Comparison of ENCODE assay signal across 13 cellular contexts in the genomic region with DNA sequence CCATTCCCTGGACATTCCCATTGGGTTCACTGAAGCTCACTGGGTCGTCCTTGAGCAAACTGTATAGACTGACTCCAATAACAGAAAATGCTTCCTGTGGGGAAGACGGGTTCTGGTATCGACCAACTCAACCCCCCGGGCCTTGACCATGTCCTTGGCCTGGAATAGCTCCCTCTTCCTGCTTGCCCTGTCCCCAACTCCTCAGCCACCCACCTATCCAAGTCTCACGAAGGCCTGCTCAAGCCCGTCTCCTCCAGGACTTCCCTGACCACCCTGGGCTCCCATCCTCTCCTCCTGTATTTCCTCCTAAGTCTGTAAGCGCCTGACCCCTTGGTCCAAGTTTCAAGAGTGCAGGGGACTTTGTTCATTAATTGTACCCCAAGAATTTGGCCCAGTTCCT. TPM values are rescaled to one million over a fixed set of nuclear protein-coding genes. Genes with fewer than 3 reads are reported as not detected.
DNase-seq lines count a peak whose midpoint lies in the region; ATAC-seq and TF ChIP-seq lines count a peak whose summit lies in the region.
"Had no signal": no experiment of that assay in that cellular context is flagged by ENCODE, and none has a peak within 500 bp of the region (broad histone marks: within the 10 kb centered on the region; RNA-seq: fewer than 3 reads in every experiment).

No MANE protein-coding gene starts in this region.

- peak overlapping the region; percentile 85 for H3K27ac Mint-ChIP-seq in CD4-positive, alpha-beta T cell
- H3K27ac Mint-ChIP-seq in central memory CD8-positive, alpha-beta T cell (ENCODE audit: low read depth) = peak overlapping the region; percentile 69
- peak overlapping the region in 1 of 2 donors; percentile 8 for H3K27ac Mint-ChIP-seq in natural killer cell treated with Interleukin-12 subunit alpha and Interleukin-12 subunit beta and Interleukin-15 and Interleukin-18, amount 100 ng/mL, for 72 hours
- no peak overlapping the region for H3K27ac Mint-ChIP-seq in stimulated activated naive CD8-positive, alpha-beta T cell treated with anti-CD3 and anti-CD28 coated beads, Interleukin-15, amount 100 ng/mL, for 72 hours

- peaks cover 18% of the 10 kb centered on the region for H3K36me3 Mint-ChIP-seq in CD4-positive, alpha-beta T cell (ENCODE audit: low read depth)
- H3K36me3 Mint-ChIP-seq in central memory CD8-positive, alpha-beta T cell (ENCODE audit: insufficient read depth) = peaks cover 16% of the 10 kb centered on the region
- H3K36me3 Mint-ChIP-seq in natural killer cell treated with Interleukin-12 subunit alpha and Interleukin-12 subunit beta and Interleukin-15 and Interleukin-18, amount 100 ng/mL, for 72 hours = no peaks in the 10 kb centered on the region

- intact Hi-C loops in CD4-positive, alpha-beta T cell (cut with DNase I, micrococcal nuclease) = loop anchor here in 1 of 2 experiments (10.0 kb wide), 1 partner anchor 799 kb away; no protein-coding TSS in a partner anchor

- no peak for DNase-seq in CD4-positive, alpha-beta T cell
- DNase-seq in central memory CD8-positive, alpha-beta T cell (ENCODE audit: low spot score in 2 of 2) = no peak
- no peak for DNase-seq in natural killer cell treated with Interleukin-12 subunit alpha and Interleukin-12 subunit beta and Interleukin-15 and Interleukin-18, amount 100 ng/mL, for 72 hours (ENCODE audit: low spot score)
- no peak for DNase-seq in NCI-H1694 (lab: John Stamatoyannopoulos, UW)
- DNase-seq in stimulated activated naive CD8-positive, alpha-beta T cell treated with anti-CD3 and anti-CD28 coated beads, Interleukin-15, amount 100 ng/mL, for 72 hours = no peak
- DNase-seq in activated CD4-positive, alpha-beta T cell treated with anti-CD3 and anti-CD28 coated beads, Interleukin-2, amount 50 U/mL, for 48 hours = no peak
- DNase-seq: activated CD4-positive, alpha-beta T cell treated with anti-CD3 and anti-CD28 coated beads, Interleukin-2, amount 10 ng/mL, durations not matched to agents 7 days and 5 days; C1 segment of cervical spinal cord; head of caudate nucleus; NCI-H2107; stimulated activated CD4-positive, alpha-beta T cell treated with anti-CD3 and anti-CD28 coated beads, Interleukin-4, amount 100 ng/mL, for 24 hours had no signal

- peak overlapping the region; percentile 86 for H3K4me3 Mint-ChIP-seq in CD4-positive, alpha-beta T cell
- peak overlapping the region; percentile 61 for H3K4me3 Mint-ChIP-seq in central memory CD8-positive, alpha-beta T cell
- H3K4me3 Mint-ChIP-seq in natural killer cell treated with Interleukin-12 subunit alpha and Interleukin-12 subunit beta and Interleukin-15 and Interleukin-18, amount 100 ng/mL, for 72 hours = peak overlapping the region; percentile 32
- no peak overlapping the region for H3K4me3 Mint-ChIP-seq in stimulated activated naive CD8-positive, alpha-beta T cell treated with anti-CD3 and anti-CD28 coated beads, Interleukin-15, amount 100 ng/mL, for 72 hours

- H3K9me3 ChIP-seq in CD4-positive, alpha-beta T cell (ENCODE audit: control insufficient read depth, low read length) = no peaks in the 10 kb centered on the region
- H3K9me3 ChIP-seq in HUES6 (ENCODE audit: control insufficient read depth, insufficient read depth, low read depth, low read length) = no peaks in the 10 kb centered on the region

- peak overlapping the region; percentile 49; the same call in 1 of the 2 replicates for H3K4me3 ChIP-seq in HUES6 (ENCODE audit: low read depth, low read length)

- H3K9me3 Mint-ChIP-seq in CD4-positive, alpha-beta T cell = no peaks in the 10 kb centered on the region
- no peaks in the 10 kb centered on the region for H3K9me3 Mint-ChIP-seq in central memory CD8-positive, alpha-beta T cell
- no peaks in the 10 kb centered on the region for H3K9me3 Mint-ChIP-seq in natural killer cell treated with Interleukin-12 subunit alpha and Interleukin-12 subunit beta and Interleukin-15 and Interleukin-18, amount 100 ng/mL, for 72 hours
- no peaks in the 10 kb centered on the region for H3K9me3 Mint-ChIP-seq in stimulated activated naive CD8-positive, alpha-beta T cell treated with anti-CD3 and anti-CD28 coated beads, Interleukin-15, amount 100 ng/mL, for 72 hours
- H3K9me3 Mint-ChIP-seq: activated CD4-positive, alpha-beta T cell treated with anti-CD3 and anti-CD28 coated beads, Interleukin-2, amount 10 ng/mL, durations not matched to agents 7 days and 5 days had no signal

- POLR2A ChIA-PET in CD4-positive, alpha-beta T cell (lab: Charles Lee) = interaction anchor here (1.4 to 2.6 kb wide), 3 partner anchors 10 to 38 kb away, joined by 3 to 20 read pairs (median 3); no protein-coding TSS in a partner anchor

- no peak overlapping the region for H3K27ac ChIP-seq in CD4-positive, alpha-beta T cell (ENCODE audit: low read depth, low read length)
- H3K27ac ChIP-seq in HUES6 (ENCODE audit: low read depth, low read length) = peak overlapping the region; percentile 100

- H3K4me1 Mint-ChIP-seq in CD4-positive, alpha-beta T cell (ENCODE audit: low read depth) = peaks cover 23% of the 10 kb centered on the region
- peaks cover 21% of the 10 kb centered on the region for H3K4me1 Mint-ChIP-seq in central memory CD8-positive, alpha-beta T cell
- H3K4me1 Mint-ChIP-seq in natural killer cell treated with Interleukin-12 subunit alpha and Interleukin-12 subunit beta and Interleukin-15 and Interleukin-18, amount 100 ng/mL, for 72 hours (ENCODE audit: low read depth in 2 of 2) = peaks cover 13 to 16% of the 10 kb centered on the region in 2 donors
- H3K4me1 Mint-ChIP-seq in stimulated activated naive CD8-positive, alpha-beta T cell treated with anti-CD3 and anti-CD28 coated beads, Interleukin-15, amount 100 ng/mL, for 72 hours = peaks cover 33% of the 10 kb centered on the region

- H3K9ac ChIP-seq in HUES6 (ENCODE audit: low read length) = peak overlapping the region; percentile 100

- H3K36me3 ChIP-seq in HUES6 (ENCODE audit: control insufficient read depth, insufficient read depth, low read length) = peaks cover 7% of the 10 kb centered on the region

- H3K27me3 ChIP-seq in CD4-positive, alpha-beta T cell (ENCODE audit: control insufficient read depth, insufficient read depth, low read length) = no peaks in the 10 kb centered on the region
- no peaks in the 10 kb centered on the region for H3K27me3 ChIP-seq in HUES6 (ENCODE audit: control insufficient read depth, insufficient read depth, low read length)

- ATAC-seq in CD4-positive, alpha-beta T cell (ENCODE audit: poor library complexity) = no peak
- no peak for ATAC-seq in central memory CD8-positive, alpha-beta T cell (replicated peaks; ENCODE audit: extremely low read depth, poor library complexity, severe bottlenecking)
- ATAC-seq in natural killer cell treated with Interleukin-12 subunit alpha and Interleukin-12 subunit beta and Interleukin-15 and Interleukin-18, amount 100 ng/mL, for 72 hours = no peak
- no peak for ATAC-seq in stimulated activated naive CD8-positive, alpha-beta T cell treated with anti-CD3 and anti-CD28 coated beads, Interleukin-15, amount 100 ng/mL, for 72 hours
- no peak for ATAC-seq in HG03095 (IDR thresholded peaks at IDR 0.05; ENCODE audit: unreplicated experiment)

- H3K4me1 ChIP-seq in HUES6 (ENCODE audit: control insufficient read depth, insufficient read depth, low read length) = peaks cover 33% of the 10 kb centered on the region

- CTCF ChIA-PET in CD4-positive, alpha-beta T cell (lab: Charles Lee) = interaction anchor here (0.7 kb wide), 1 partner anchor 38 kb away, joined by 3 read pairs; no protein-coding TSS in a partner anchor

- TF ChIP-seq CTCF in CD4-positive, alpha-beta T cell (IDR thresholded peaks at IDR 0.05) = no peak

- H3K27me3 Mint-ChIP-seq in CD4-positive, alpha-beta T cell = no peaks in the 10 kb centered on the region
- H3K27me3 Mint-ChIP-seq in central memory CD8-positive, alpha-beta T cell = no peaks in the 10 kb centered on the region
- H3K27me3 Mint-ChIP-seq in natural killer cell treated with Interleukin-12 subunit alpha and Interleukin-12 subunit beta and Interleukin-15 and Interleukin-18, amount 100 ng/mL, for 72 hours = no peaks in the 10 kb centered on the region
- no peaks in the 10 kb centered on the region for H3K27me3 Mint-ChIP-seq in stimulated activated naive CD8-positive, alpha-beta T cell treated with anti-CD3 and anti-CD28 coated beads, Interleukin-15, amount 100 ng/mL, for 72 hours
- H3K27me3 Mint-ChIP-seq: activated CD4-positive, alpha-beta T cell treated with anti-CD3 and anti-CD28 coated beads, Interleukin-2, amount 10 ng/mL, durations not matched to agents 7 days and 5 days had no signal

RNA-seq across cellular contexts. Expression of a gene that starts 2.8 kb away (rescaled TPM):
- total RNA-seq in CD4-positive, alpha-beta T cell = 100 to 1,000 TPM; 102 to 107 TPM
- total RNA-seq in natural killer cell treated with Interleukin-12 subunit alpha and Interleukin-12 subunit beta and Interleukin-15 and Interleukin-18, amount 100 ng/mL, for 72 hours = 100 to 1,000 TPM; 151 to 556 TPM

RNA-seq across cellular contexts. Expression of a gene that starts 14.9 kb away (rescaled TPM):
- total RNA-seq in CD4-positive, alpha-beta T cell = 10 to 100 TPM; 22.0 to 23.9 TPM
- total RNA-seq in natural killer cell treated with Interleukin-12 subunit alpha and Interleukin-12 subunit beta and Interleukin-15 and Interleukin-18, amount 100 ng/mL, for 72 hours = 10 to 100 TPM; 15.9 to 20.9 TPM

Comparison
In these comparisons a context has a peak if more than half of its experiments do, and no peak if none do; other contexts are left out.
1. H3K27ac Mint-ChIP-seq: peak in CD4-positive, alpha-beta T cell (single experiment) and central memory CD8-positive, alpha-beta T cell (single experiment); none in stimulated activated naive CD8-positive, alpha-beta T cell treated with anti-CD3 and anti-CD28 coated beads, Interleukin-15, amount 100 ng/mL, for 72 hours (0 of 2).
2. H3K4me3 Mint-ChIP-seq: peak in CD4-positive, alpha-beta T cell (single experiment), central memory CD8-positive, alpha-beta T cell (single experiment) and natural killer cell treated with Interleukin-12 subunit alpha and Interleukin-12 subunit beta and Interleukin-15 and Interleukin-18, amount 100 ng/mL, for 72 hours (single experiment); none in stimulated activated naive CD8-positive, alpha-beta T cell treated with anti-CD3 and anti-CD28 coated beads, Interleukin-15, amount 100 ng/mL, for 72 hours (0 of 2).